ENCODE assay signal across 9 cellular contexts in genomic region chr4:92305878-92306520, GRCh38. TPM values are rescaled to one million over a fixed set of nuclear protein-coding genes. Genes with fewer than 3 reads are reported as not detected.
DNase-seq lines count a peak whose midpoint lies in the region; ATAC-seq and TF ChIP-seq lines count a peak whose summit lies in the region.
"Had no signal": no experiment of that assay in that cellular context is flagged by ENCODE, and none has a peak within 500 bp of the region (broad histone marks: within the 10 kb centered on the region; RNA-seq: fewer than 3 reads in every experiment).

No MANE protein-coding gene starts in this region.

- ATAC-seq in WTC11 (peak; percentile 11), gastrocnemius medialis (no peak)

- peak overlapping the region; percentile 83 to 99 for H3K4me3 Mint-ChIP-seq in H9
- H3K4me3 Mint-ChIP-seq in WTC11: peak overlapping the region; percentile 93
- H3K4me3 Mint-ChIP-seq: T-helper 1 cell treated with Interleukin-12 subunit alpha and Interleukin-12 subunit beta and Interleukin-4 antibody, amounts not matched to agents 30 μg/mL and 1 μg/mL, for 36 hours had no signal

- H3T11ph ChIP-seq in H9 (ENCODE audit: low read length): no peak overlapping the region

- H2BK15ac ChIP-seq in H9 (ENCODE audit: low read depth, low read length): no peak overlapping the region

- H3K27ac Mint-ChIP-seq in H9 (peak overlapping the region; percentile 97 to 98 (median 98)), WTC11 (peak overlapping the region; percentile 97)
- H3K27ac Mint-ChIP-seq: T-helper 1 cell treated with Interleukin-12 subunit alpha and Interleukin-12 subunit beta and Interleukin-4 antibody, amounts not matched to agents 30 μg/mL and 1 μg/mL, for 36 hours had no signal

- H4K20me1 ChIP-seq in H9 (ENCODE audit: control insufficient read depth, insufficient read depth, insufficient read length): no peaks in the 10 kb centered on the region

- H3K79me1 ChIP-seq in H9 (ENCODE audit: insufficient read depth, low read depth, low read length, poor library complexity, severe bottlenecking): no peaks in the 10 kb centered on the region

- peaks cover 4% of the 10 kb centered on the region; the same call in 1 of the 2 replicates for H3K4me1 ChIP-seq in H9 (ENCODE audit: insufficient read depth, low read length)
- peaks cover 0 to 8% of the 10 kb centered on the region in 2 donors for H3K4me1 ChIP-seq in gastrocnemius medialis

- WGBS in H9 (ENCODE audit: extremely low coverage, insufficient read length, low lambda C conversion rate): no CpG with 5 or more reads among the region's 15 CpGs

- no peak overlapping the region for H3K4ac ChIP-seq in H9 (ENCODE audit: low read depth, low read length)

- no peak overlapping the region for H2AK5ac ChIP-seq in H9 (ENCODE audit: insufficient read length, low read length)

- H2BK20ac ChIP-seq in H9 (ENCODE audit: low read depth, low read length, poor library complexity, severe bottlenecking): no peak overlapping the region

- peak overlapping the region; percentile 95 for H3K4me2 ChIP-seq in H9 (ENCODE audit: insufficient read depth, insufficient read length, low read length)

- peak overlapping the region; percentile 11 to 48 (median 30) for H3K4me3 ChIP-seq in gastrocnemius medialis

- H3K36me3 Mint-ChIP-seq in H9 (ENCODE audit: insufficient read depth in 1 of 3, low read depth in 3 of 3): no peaks in the 10 kb centered on the region
- H3K36me3 Mint-ChIP-seq in WTC11: no peaks in the 10 kb centered on the region

- no peak overlapping the region for H4K91ac ChIP-seq in H9 (ENCODE audit: insufficient read length, low read depth, low read length)

- H3K56ac ChIP-seq in H9 (ENCODE audit: insufficient read length, low read depth, low read length): no peak overlapping the region

- peak overlapping the region; percentile 41 for H3K9ac ChIP-seq in H9 (ENCODE audit: extremely low read depth, insufficient read length, low read length)

- peaks cover 24% of the 10 kb centered on the region for H3K23me2 ChIP-seq in H9 (ENCODE audit: insufficient read length, low read depth, low read length, poor library complexity, severe bottlenecking)

- no peak overlapping the region for H2BK5ac ChIP-seq in H9 (ENCODE audit: insufficient read length, low read length)

- no peak overlapping the region for H3K23ac ChIP-seq in H9 (ENCODE audit: insufficient read length, low read depth, low read length)

- H3K27ac ChIP-seq in H9 (ENCODE audit: insufficient read length, low read depth, low read length) (no peak overlapping the region), gastrocnemius medialis (no peak overlapping the region)

- POLR2A ChIA-PET in WTC11 (lab: Charles Lee): interaction anchor here (0.6 to 1.3 kb wide), 3 partner anchors 47 to 140 kb away, joined by 3 to 8 read pairs (median 3); no protein-coding TSS in a partner anchor

- no peaks in the 10 kb centered on the region; the same call in 1 of the 2 replicates for H3K79me2 ChIP-seq in H9 (ENCODE audit: insufficient read depth, low read length)

- H3K9me3 ChIP-seq in H9 (ENCODE audit: control insufficient read depth, low read depth, low read length): no peaks in the 10 kb centered on the region
- H3K9me3 ChIP-seq in gastrocnemius medialis: no peaks in the 10 kb centered on the region

- no peaks in the 10 kb centered on the region for H3K27me3 Mint-ChIP-seq in H9 (ENCODE audit: low read depth)
- H3K27me3 Mint-ChIP-seq in WTC11 (ENCODE audit: low read depth): no peaks in the 10 kb centered on the region

- intact Hi-C loops in gastrocnemius medialis (cut with DNase I; ENCODE audit: low total_unique reads): no loop called here

- TF ChIP-seq POLR2A in gastrocnemius medialis (IDR thresholded peaks at IDR 0.05): no peak
- no peak for TF ChIP-seq POLR2A in erythroblast (IDR thresholded peaks at IDR 0.05; ENCODE audit: low read length)

- no peak overlapping the region for H2BK12ac ChIP-seq in H9 (ENCODE audit: insufficient read length, low read depth, low read length)

- no peaks in the 10 kb centered on the region for H3K27me3 ChIP-seq in H9 (ENCODE audit: insufficient read depth, low read length)
- peaks cover 29 to 43% (median 38%) of the 10 kb centered on the region in 3 donors for H3K27me3 ChIP-seq in gastrocnemius medialis

- H3K18ac ChIP-seq in H9 (ENCODE audit: insufficient read length, low read depth, low read length): peak overlapping the region; percentile 43

- H2BK120ac ChIP-seq in H9 (ENCODE audit: low read depth, low read length, poor library complexity, severe bottlenecking): no peak overlapping the region

- H4K8ac ChIP-seq in H9 (replicated peaks; ENCODE audit: insufficient read length, low read depth, low read length): no peak overlapping the region

- DNase-seq in H9: no peak
- DNase-seq in WTC11 (ENCODE audit: low spot score): peak; percentile 42
- peak; percentile 42 to 60 for DNase-seq in hippocampal formation (lab: John Stamatoyannopoulos, UW)
- DNase-seq in gastrocnemius medialis: no peak
- DNase-seq in activated naive CD4-positive, alpha-beta T cell treated with Interleukin-2 at 50 U/mL for 16 hours: no peak
- no peak for DNase-seq in erythroblast (lab: John Stamatoyannopoulos, UW)
- no peak for DNase-seq in NK-92 treated with Interleukin-12 subunit alpha and Interleukin-12 subunit beta, amount 100 ng/mL, for 24 hours (lab: John Stamatoyannopoulos, UW)
- no peak for DNase-seq in AML-193 (lab: John Stamatoyannopoulos, UW)

- H4K5ac ChIP-seq in H9 (ENCODE audit: insufficient read length, low read depth, low read length): no peak overlapping the region

- TF ChIP-seq CTCF in H9 (conservative IDR thresholded peaks at IDR 0.05) (no peak), WTC11 (IDR thresholded peaks at IDR 0.05) (no peak), gastrocnemius medialis (IDR thresholded peaks at IDR 0.05 in 4 of 5, conservative IDR thresholded peaks at IDR 0.05 in 1 of 5) (no peak)

- no peak overlapping the region for H3K14ac ChIP-seq in H9 (ENCODE audit: insufficient read depth, low read length)

- peaks cover 40 to 44% of the 10 kb centered on the region in 2 experiments for H3K4me1 Mint-ChIP-seq in H9
- peaks cover 51% of the 10 kb centered on the region for H3K4me1 Mint-ChIP-seq in WTC11

- CTCF ChIA-PET in WTC11 (lab: Charles Lee): no interaction called here

- in situ Hi-C loops in gastrocnemius medialis (cut with MboI; ENCODE audit: low sequenced_read_pairs in 4 of 4): no loop called here

- H2AFZ ChIP-seq in H9 (ENCODE audit: low read length): no peak overlapping the region

- H3K36me3 ChIP-seq in gastrocnemius medialis: no peaks in the 10 kb centered on the region

- H3K9me3 Mint-ChIP-seq in H9: no peaks in the 10 kb centered on the region
- H3K9me3 Mint-ChIP-seq in WTC11: no peaks in the 10 kb centered on the region
- H3K9me3 Mint-ChIP-seq: T-helper 1 cell treated with Interleukin-12 subunit alpha and Interleukin-12 subunit beta and Interleukin-4 antibody, amounts not matched to agents 30 μg/mL and 1 μg/mL, for 36 hours had no signal

TF ChIP-seq in WTC11, 78 proteins besides CTCF, POLR2A, EP300 and RAD21 (continues in another document):
- TF ChIP-seq USF1 (CRISPR knock-in tag; IDR thresholded peaks at IDR 0.05) (no peak), PRDM15 (CRISPR knock-in tag; IDR thresholded peaks at IDR 0.05) (no peak), MXD4 (CRISPR knock-in tag; IDR thresholded peaks at IDR 0.05; ENCODE audit: borderline replicate concordance) (no peak), IRF1 (CRISPR knock-in tag; IDR thresholded peaks at IDR 0.05) (no peak)

RNA-seq across cellular contexts. Expression of gene GRID2, which starts 2.2 kb away (rescaled TPM):
- total RNA-seq in H9 (2021) (19.4 and 21.8 TPM in 2 replicates), WTC11 (2021) (24.6 to 26.8 TPM (median 25.5 TPM) in 3 replicates), gastrocnemius medialis (not detected)

Comparison
In these comparisons a context has a peak if more than half of its experiments do, and no peak if none do; other contexts are left out.
1. DNase-seq: peak in WTC11 (single experiment) and hippocampal formation (2 of 2); none in H9 (single experiment), gastrocnemius medialis (0 of 2), activated naive CD4-positive, alpha-beta T cell treated with Interleukin-2 at 50 U/mL for 16 hours (single experiment), erythroblast (0 of 2), NK-92 treated with Interleukin-12 subunit alpha and Interleukin-12 subunit beta, amount 100 ng/mL, for 24 hours (single experiment) and AML-193 (0 of 2).
2. RNA of gene GRID2, which starts 2.2 kb away (total RNA-seq): 24.6 to 26.8 TPM in WTC11 and 19.4 to 21.8 TPM in H9; not detected in gastrocnemius medialis; every median in the first group is over 10 times any median in the second.